ENCODE assay signal across 32 cellular contexts in the genomic region with DNA sequence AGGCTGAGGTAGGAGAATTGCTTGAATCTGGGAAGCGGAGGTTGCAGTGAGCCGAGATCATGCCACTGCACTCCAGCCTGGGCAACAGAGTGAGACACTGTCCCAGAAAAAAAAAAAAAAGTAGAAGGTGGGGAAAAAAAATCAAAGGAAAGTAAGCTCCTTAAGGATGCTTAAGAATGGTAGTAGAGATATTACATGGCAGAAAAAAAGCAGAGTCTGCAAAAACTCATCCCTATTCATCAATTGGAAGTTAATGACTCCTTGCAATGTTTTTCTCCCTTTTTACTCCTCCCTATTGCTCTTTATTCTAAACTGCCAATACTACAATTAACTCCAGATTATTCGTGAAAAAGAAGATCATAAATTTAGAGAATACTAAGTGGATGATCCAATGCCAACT. TPM values are rescaled to one million over a fixed set of nuclear protein-coding genes. Genes with fewer than 3 reads are reported as not detected.
"Had no signal": no experiment of that assay in that cellular context is flagged by ENCODE, and none has a peak within 500 bp of the region (broad histone marks: within the 10 kb centered on the region; RNA-seq: fewer than 3 reads in every experiment).

No MANE protein-coding gene starts in this region.

- H3K4me1 ChIP-seq: breast epithelium had no signal

- H3K36me3 ChIP-seq: ascending aorta, breast epithelium, WERI-Rb-1 had no signal

- H3K36me3 Mint-ChIP-seq: activated naive CD4-positive, alpha-beta T cell treated with anti-CD3 and anti-CD28 coated beads, Interleukin-2, amount 50 U/mL, for 24 hours; activated naive CD8-positive, alpha-beta T cell treated with anti-CD3 and anti-CD28 coated beads, Interleukin-2, amount 10 ng/mL, durations not matched to agents 7 days and 5 days had no signal

- H3K27ac Mint-ChIP-seq: activated CD4-positive, alpha-beta T cell treated with anti-CD3 and anti-CD28 coated beads, Interleukin-2, amount 10 ng/mL, durations not matched to agents 24 days and 14 days; activated CD8-positive, alpha-beta T cell treated with anti-CD3 and anti-CD28 coated beads for 36 hours; activated naive CD4-positive, alpha-beta T cell treated with anti-CD3 and anti-CD28 coated beads, Interleukin-2, amount 50 U/mL, for 24 hours; activated naive CD8-positive, alpha-beta T cell treated with anti-CD3 and anti-CD28 coated beads, Interleukin-2, amount 10 ng/mL, durations not matched to agents 7 days and 5 days; activated T-cell treated with anti-CD3 and anti-CD28 coated beads, Interleukin-2, amount 50 U/mL, for 72 hours; activated T-helper 17 cell treated with anti-CD3 and anti-CD28 coated beads, Interleukin-2, amount 50 U/mL, for 72 hours had no signal

- ATAC-seq: activated CD8-positive, alpha-beta T cell treated with anti-CD3 and anti-CD28 coated beads for 36 hours; activated T-cell treated with anti-CD3 and anti-CD28 coated beads, Interleukin-2, amount 50 U/mL, for 72 hours; activated T-helper 17 cell treated with anti-CD3 and anti-CD28 coated beads, Interleukin-2, amount 50 U/mL, for 72 hours; Panc1 had no signal

- H3K27me3 ChIP-seq: ascending aorta, breast epithelium, SJCRH30 had no signal

- H3K9me3 ChIP-seq: ascending aorta, breast epithelium, SJCRH30 had no signal

- H3K4me3 Mint-ChIP-seq: activated CD4-positive, alpha-beta T cell treated with anti-CD3 and anti-CD28 coated beads, Interleukin-2, amount 10 ng/mL, durations not matched to agents 24 days and 14 days; activated CD8-positive, alpha-beta T cell treated with anti-CD3 and anti-CD28 coated beads for 36 hours; activated naive CD4-positive, alpha-beta T cell treated with anti-CD3 and anti-CD28 coated beads, Interleukin-2, amount 50 U/mL, for 24 hours; activated naive CD8-positive, alpha-beta T cell treated with anti-CD3 and anti-CD28 coated beads, Interleukin-2, amount 10 ng/mL, durations not matched to agents 7 days and 5 days; activated T-cell treated with anti-CD3 and anti-CD28 coated beads, Interleukin-2, amount 50 U/mL, for 72 hours; activated T-helper 17 cell treated with anti-CD3 and anti-CD28 coated beads, Interleukin-2, amount 50 U/mL, for 72 hours had no signal

- H3K9me3 Mint-ChIP-seq: activated CD4-positive, alpha-beta T cell treated with anti-CD3 and anti-CD28 coated beads, Interleukin-2, amount 10 ng/mL, durations not matched to agents 24 days and 14 days; activated CD8-positive, alpha-beta T cell treated with anti-CD3 and anti-CD28 coated beads for 36 hours; activated naive CD4-positive, alpha-beta T cell treated with anti-CD3 and anti-CD28 coated beads, Interleukin-2, amount 50 U/mL, for 24 hours; activated naive CD8-positive, alpha-beta T cell treated with anti-CD3 and anti-CD28 coated beads, Interleukin-2, amount 10 ng/mL, durations not matched to agents 7 days and 5 days; activated T-cell treated with anti-CD3 and anti-CD28 coated beads, Interleukin-2, amount 50 U/mL, for 72 hours; activated T-helper 17 cell treated with anti-CD3 and anti-CD28 coated beads, Interleukin-2, amount 50 U/mL, for 72 hours had no signal

- H3K4me3 ChIP-seq: ascending aorta, breast epithelium, SJCRH30, SK-N-MC had no signal

- H3K4me1 Mint-ChIP-seq: activated CD4-positive, alpha-beta T cell treated with anti-CD3 and anti-CD28 coated beads, Interleukin-2, amount 10 ng/mL, durations not matched to agents 24 days and 14 days; activated naive CD4-positive, alpha-beta T cell treated with anti-CD3 and anti-CD28 coated beads, Interleukin-2, amount 50 U/mL, for 24 hours; activated naive CD8-positive, alpha-beta T cell treated with anti-CD3 and anti-CD28 coated beads, Interleukin-2, amount 10 ng/mL, durations not matched to agents 7 days and 5 days; activated T-helper 17 cell treated with anti-CD3 and anti-CD28 coated beads, Interleukin-2, amount 50 U/mL, for 72 hours had no signal

- H3K27ac ChIP-seq: ascending aorta, breast epithelium, SJCRH30 had no signal

- DNase-seq: activated CD4-positive, alpha-beta T cell treated with anti-CD3 and anti-CD28 coated beads, Interleukin-2, amount 10 ng/mL, durations not matched to agents 24 days and 14 days; activated CD4-positive, alpha-beta T cell treated with anti-CD3 and anti-CD28 coated beads, Interleukin-2, amount 50 U/mL, for 4 hours; activated CD8-positive, alpha-beta T cell treated with anti-CD3 and anti-CD28 coated beads for 36 hours; activated effector memory CD4-positive, alpha-beta T cell treated with anti-CD3 and anti-CD28 coated beads, Interleukin-2, amount 50 U/mL, for 16 hours; activated naive CD4-positive, alpha-beta T cell; activated naive CD8-positive, alpha-beta T cell treated with anti-CD3 and anti-CD28 coated beads, Interleukin-2, amount 10 ng/mL, durations not matched to agents 7 days and 5 days; activated T-cell treated with anti-CD3 and anti-CD28 coated beads, Interleukin-2, amount 50 U/mL, for 1 hour; activated T-cell treated with anti-CD3 and anti-CD28 coated beads, Interleukin-2, amount 50 U/mL, for 72 hours; amygdala; caudate nucleus; cerebellar nuclear complex; Karpas-422; NCI-H1105; NCI-H1417 treated with DMSO at 0.1 percent for 48 hours; NCI-H187 treated with DMSO at 0.1 percent for 48 hours; NCI-H2081; NCI-H2171 treated with DMSO at 0.1 percent for 48 hours; NCI-H2227 treated with DMSO at 0.1 percent for 48 hours; NCI-H510A treated with DMSO at 0.1 percent for 48 hours; NCI-H526 treated with DMSO at 0.1 percent for 48 hours; SHP77; SJCRH30; T1000; WERI-Rb-1 had no signal

RNA-seq across cellular contexts. Expression of a gene that starts 23.4 kb away (rescaled TPM):
- total RNA-seq: activated naive CD8-positive, alpha-beta T cell treated with anti-CD3 and anti-CD28 coated beads, Interleukin-2, amount 10 ng/mL, durations not matched to agents 7 days and 5 days; T-helper 1 cell treated with Interleukin-12 subunit alpha and Interleukin-12 subunit beta and Interleukin-4 antibody, amounts not matched to agents 30 ng/mL and 1 ng/mL, for 36 hours; T-helper 2 cell treated with Interferon-gamma antibody and Interleukin-4, amounts not matched to agents 100 ng/mL and 5 ng/mL, for 36 hours had no signal
